In the genomic region with DNA sequence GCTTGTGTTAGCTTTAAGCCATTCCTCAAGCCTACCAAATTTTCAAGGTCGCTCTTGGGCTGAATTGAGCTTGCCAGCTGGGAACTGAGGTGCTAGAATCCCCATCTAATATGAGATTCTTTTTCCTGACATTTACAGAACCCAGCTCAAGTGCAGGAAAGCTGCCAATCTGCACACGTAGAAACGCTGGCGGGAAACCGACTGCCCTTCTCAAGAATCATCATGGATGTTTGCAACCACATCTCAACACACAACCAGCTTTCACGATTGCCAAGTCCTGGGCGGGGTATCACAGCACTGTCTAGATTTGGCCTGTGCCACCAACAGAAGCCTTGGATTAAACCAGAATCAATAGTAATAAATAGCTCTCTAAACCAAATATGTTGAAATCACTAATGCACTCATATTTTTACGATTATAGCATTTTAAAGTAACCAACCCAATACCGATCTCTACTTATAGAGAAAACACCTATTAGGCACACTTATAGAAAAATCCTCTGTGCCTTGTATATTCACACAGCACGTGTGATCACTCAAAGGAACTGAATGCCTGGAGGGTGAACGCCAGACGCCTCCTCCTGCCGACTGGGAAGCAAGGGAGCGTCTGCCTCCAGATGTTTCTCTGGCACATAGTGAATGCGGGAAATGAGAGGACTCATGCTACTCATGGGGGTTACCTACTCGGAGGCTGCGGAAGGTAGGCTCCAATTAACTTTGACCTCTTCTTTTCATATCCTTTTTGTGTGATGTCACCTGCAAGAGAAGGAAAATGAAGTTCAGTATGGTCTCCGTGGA, we compare ENCODE assay signal across 8 cellular contexts.
DNase-seq lines count a peak whose midpoint lies in the region; ATAC-seq and TF ChIP-seq lines count a peak whose summit lies in the region.

No MANE protein-coding gene starts in this region.

- no peaks in the 10 kb centered on the region for H3K79me2 ChIP-seq in Loucy (ENCODE audit: insufficient read depth, low read length)

- H3K4me2 ChIP-seq in Loucy (ENCODE audit: low read depth, low read length, poor library complexity, severe bottlenecking): peak overlapping the region; percentile 68

- H3K9me3 Mint-ChIP-seq in CD4-positive, alpha-beta T cell: no peaks in the 10 kb centered on the region
- H3K9me3 Mint-ChIP-seq in nephron progenitor cell: peaks cover 2% of the 10 kb centered on the region

- TF ChIP-seq CTCF in CD4-positive, alpha-beta T cell (IDR thresholded peaks at IDR 0.05): no peak
- TF ChIP-seq CTCF in Loucy (conservative IDR thresholded peaks at IDR 0.05; ENCODE audit: low read length) (no peak), coronary artery (IDR thresholded peaks at IDR 0.05) (no peak), nephron progenitor cell (IDR thresholded peaks at IDR 0.05) (no peak), GM10266 (IDR thresholded peaks at IDR 0.05; ENCODE audit: control insufficient read depth, insufficient read depth, low read depth, missing control alignments) (no peak)

- intact Hi-C loops in CD4-positive, alpha-beta T cell (cut with DNase I, micrococcal nuclease): no loop called here

- H3K9me3 ChIP-seq in CD4-positive, alpha-beta T cell (ENCODE audit: control insufficient read depth, low read length): no peaks in the 10 kb centered on the region
- H3K9me3 ChIP-seq in Loucy (ENCODE audit: insufficient read depth, low read depth, low read length): no peaks in the 10 kb centered on the region

- H3K36me3 ChIP-seq in Loucy (ENCODE audit: insufficient read depth, low read length): no peaks in the 10 kb centered on the region

- CTCF ChIA-PET in CD4-positive, alpha-beta T cell (lab: Charles Lee): no interaction called here

- POLR2A ChIA-PET in CD4-positive, alpha-beta T cell (lab: Charles Lee): interaction anchor here (1.2 kb wide), 1 partner anchor 16 kb away, joined by 9 read pairs; no protein-coding TSS in a partner anchor

- H3K27me3 Mint-ChIP-seq in CD4-positive, alpha-beta T cell: no peaks in the 10 kb centered on the region
- H3K27me3 Mint-ChIP-seq in nephron progenitor cell (ENCODE audit: low read depth, poor library complexity): no peaks in the 10 kb centered on the region

- peak overlapping the region; percentile 97 for H3K4me3 Mint-ChIP-seq in CD4-positive, alpha-beta T cell
- no peak overlapping the region for H3K4me3 Mint-ChIP-seq in nephron progenitor cell

- H3F3A ChIP-seq in Loucy (ENCODE audit: low read depth): no peaks in the 10 kb centered on the region

- peak overlapping the region; percentile 30 for H3K27ac ChIP-seq in CD4-positive, alpha-beta T cell (ENCODE audit: low read depth, low read length)
- H3K27ac ChIP-seq in coronary artery: peak overlapping the region in 1 of 2 donors; percentile 75

- H4K20me1 ChIP-seq in Loucy (ENCODE audit: insufficient read depth, low read length, poor library complexity, severe bottlenecking): no peaks in the 10 kb centered on the region

- no peaks in the 10 kb centered on the region for H3K27me3 ChIP-seq in CD4-positive, alpha-beta T cell (ENCODE audit: control insufficient read depth, insufficient read depth, low read length)
- no peaks in the 10 kb centered on the region for H3K27me3 ChIP-seq in Loucy (ENCODE audit: insufficient read depth, low read length, poor library complexity, severe bottlenecking)

- H3K4me3 ChIP-seq in Loucy (ENCODE audit: low read length, poor library complexity, severe bottlenecking) (peak overlapping the region; percentile 75), coronary artery (no peak overlapping the region)

- no peaks in the 10 kb centered on the region for H3K9me2 ChIP-seq in Loucy (replicated peaks; ENCODE audit: low read depth, low read length)

- peaks cover 22% of the 10 kb centered on the region for H3K4me1 Mint-ChIP-seq in CD4-positive, alpha-beta T cell (ENCODE audit: low read depth)
- H3K4me1 Mint-ChIP-seq in nephron progenitor cell: peaks cover 48% of the 10 kb centered on the region

- H3K36me3 Mint-ChIP-seq in CD4-positive, alpha-beta T cell (ENCODE audit: low read depth): peaks cover 8% of the 10 kb centered on the region
- H3K36me3 Mint-ChIP-seq in nephron progenitor cell (ENCODE audit: low read depth): peaks cover 36% of the 10 kb centered on the region

- H2AFZ ChIP-seq in Loucy (ENCODE audit: low read length): 0 out of 2 replicates have a peak overlapping the region, but pooled peaks have one; percentile 81

- DNase-seq in CD4-positive, alpha-beta T cell: no peak
- peak; percentile 49 for DNase-seq in coronary artery (ENCODE audit: low spot score)
- no peak for DNase-seq in nephron progenitor cell
- no peak for DNase-seq in GM10266 (ENCODE audit: extremely low spot score)
- no peak for DNase-seq in hippocampal formation (lab: John Stamatoyannopoulos, UW)
- no peak for DNase-seq in GOT3 (lab: John Stamatoyannopoulos, UW)

- H3K9ac ChIP-seq in Loucy (ENCODE audit: low read depth, low read length, poor library complexity, severe bottlenecking): no peak overlapping the region

- no peak for ATAC-seq in CD4-positive, alpha-beta T cell (ENCODE audit: poor library complexity)
- ATAC-seq in HG02938 (IDR thresholded peaks at IDR 0.05; ENCODE audit: unreplicated experiment): no peak

- H3K27ac Mint-ChIP-seq in CD4-positive, alpha-beta T cell: peak overlapping the region; percentile 93
- H3K27ac Mint-ChIP-seq in nephron progenitor cell: peak overlapping the region; percentile 79

- H3K4me1 ChIP-seq in Loucy (ENCODE audit: insufficient read depth, low read length, poor library complexity, severe bottlenecking): no peaks in the 10 kb centered on the region
